ENCODE assay signal across 19 cellular contexts in genomic region chr4:168892456-168892855, GRCh38.
DNase-seq lines count a peak whose midpoint lies in the region; ATAC-seq and TF ChIP-seq lines count a peak whose summit lies in the region.
"Had no signal": no experiment of that assay in that cellular context is flagged by ENCODE, and none has a peak within 500 bp of the region (broad histone marks: within the 10 kb centered on the region; RNA-seq: fewer than 3 reads in every experiment).

No MANE protein-coding gene starts in this region.

- no peak for ATAC-seq in psoas muscle
- ATAC-seq in activated CD4-positive, CD25-positive, alpha-beta regulatory T cell treated with anti-CD3 and anti-CD28 coated beads, Interleukin-2, amount 50 U/mL, for 24 hours: no peak
- ATAC-seq: A549, GM23338 had no signal

- in situ Hi-C loops in mammary epithelial cell (cut with MboI; ENCODE audit: low sequenced_read_pairs in 2 of 2): no loop called here

- no peak for TF ChIP-seq CTCF in mammary epithelial cell (conservative IDR thresholded peaks at IDR 0.05 in 1 of 2, IDR thresholded peaks at IDR 0.05 in 1 of 2; ENCODE audit: extremely low read depth in 1 of 2, insufficient read depth in 1 of 2, low read depth in 1 of 2, low read length in 2 of 2)
- TF ChIP-seq CTCF in breast epithelium (IDR thresholded peaks at IDR 0.05): no peak
- no peak for TF ChIP-seq CTCF in ascending aorta (IDR thresholded peaks at IDR 0.05)
- no peak for TF ChIP-seq CTCF in psoas muscle (IDR thresholded peaks at IDR 0.05)
- TF ChIP-seq CTCF in suprapubic skin (IDR thresholded peaks at IDR 0.05): no peak

- dilution Hi-C loops in mammary epithelial cell (cut with HindIII; ENCODE audit: low sequenced_read_pairs): no loop called here

- CTCF ChIA-PET in mammary epithelial cell (lab: Charles Lee; ENCODE audit: low non-redundant PET): interaction anchor here (0.6 kb wide), 1 partner anchor 41 kb away, joined by 3 read pairs; no protein-coding TSS in a partner anchor

- no peak overlapping the region for H3K27ac ChIP-seq in mammary epithelial cell (ENCODE audit: insufficient read depth, low read depth, low read length)
- H3K27ac ChIP-seq in breast epithelium: no peak overlapping the region
- peak overlapping the region; percentile 22 to 67 for H3K27ac ChIP-seq in ascending aorta
- peak overlapping the region; percentile 31 for H3K27ac ChIP-seq in psoas muscle
- peak overlapping the region; percentile 29 for H3K27ac ChIP-seq in suprapubic skin
- H3K27ac ChIP-seq: 22Rv1, A549, C4-2B, HL-60 had no signal

- no peak overlapping the region for H3K9ac ChIP-seq in mammary epithelial cell (ENCODE audit: insufficient read depth, low read length)

- H3K79me2 ChIP-seq in mammary epithelial cell (ENCODE audit: insufficient read depth, low read length): peaks cover 44% of the 10 kb centered on the region

- H3K4me2 ChIP-seq in mammary epithelial cell (ENCODE audit: insufficient read depth, low read depth, low read length): no peak overlapping the region
- H3K4me2 ChIP-seq: A549, GM23338 had no signal

- peaks cover 69% of the 10 kb centered on the region for H3K36me3 ChIP-seq in mammary epithelial cell (ENCODE audit: insufficient read depth, low read length)
- H3K36me3 ChIP-seq in breast epithelium: no peaks in the 10 kb centered on the region
- H3K36me3 ChIP-seq in ascending aorta: peaks cover 47 to 76% of the 10 kb centered on the region in 2 donors
- peaks cover 8 to 73% of the 10 kb centered on the region in 2 donors for H3K36me3 ChIP-seq in psoas muscle (ENCODE audit: insufficient read depth in 1 of 2, low read depth in 1 of 2)
- H3K36me3 ChIP-seq in suprapubic skin: peaks cover 74% of the 10 kb centered on the region

- H3K4me3 ChIP-seq in mammary epithelial cell (replicated peaks in 1 of 3; ENCODE audit: insufficient read depth in 1 of 3, low read depth in 2 of 3, low read length in 3 of 3) (no peak overlapping the region), breast epithelium (no peak overlapping the region), ascending aorta (no peak overlapping the region), psoas muscle (no peak overlapping the region), suprapubic skin (no peak overlapping the region)
- H3K4me3 ChIP-seq: A549, GM23338 had no signal

- H3K27me3 ChIP-seq in mammary epithelial cell (ENCODE audit: insufficient read depth, low read length) (no peaks in the 10 kb centered on the region), breast epithelium (no peaks in the 10 kb centered on the region), ascending aorta (no peaks in the 10 kb centered on the region), psoas muscle (ENCODE audit: insufficient read depth in 3 of 3, low read length in 2 of 3) (no peaks in the 10 kb centered on the region), suprapubic skin (no peaks in the 10 kb centered on the region)

- H3K4me1 ChIP-seq in mammary epithelial cell (ENCODE audit: insufficient read depth, low read length) (no peaks in the 10 kb centered on the region), breast epithelium (no peaks in the 10 kb centered on the region), ascending aorta (peaks cover 0 to 27% of the 10 kb centered on the region in 2 donors), psoas muscle (peaks cover 33% of the 10 kb centered on the region), suprapubic skin (peaks cover 13% of the 10 kb centered on the region)
- H3K4me1 ChIP-seq: Caco-2 had no signal

- BruUV-seq in mammary epithelial cell (replicated peaks; lab: Mats Ljungman, UMichigan): TSS peak; percentile 5

- no peak overlapping the region for H2AFZ ChIP-seq in mammary epithelial cell (ENCODE audit: low read depth, low read length)
- H2AFZ ChIP-seq: GM23338 had no signal

- no peak for DNase-seq in mammary epithelial cell
- DNase-seq in breast epithelium (ENCODE audit: low spot score in 2 of 2): no peak
- no peak for DNase-seq in ascending aorta (ENCODE audit: low spot score in 2 of 2)
- DNase-seq in psoas muscle: no peak
- no peak for DNase-seq in suprapubic skin (ENCODE audit: low spot score in 2 of 2)
- no peak for DNase-seq in ureter (ENCODE audit: low spot score)
- DNase-seq in stimulated activated CD8-positive, alpha-beta memory T cell treated with anti-CD3 and anti-CD28 coated beads, Interleukin-4, amount 100 ng/mL, for 48 hours: no peak
- DNase-seq: AML-193; Caco-2; CD4-positive, alpha-beta T cell; DMS79; GDM1; HCEC 1CT had no signal

- intact Hi-C loops in mammary epithelial cell (cut with micrococcal nuclease): no loop called here
- intact Hi-C loops in breast epithelium (cut with DNase I; ENCODE audit: low total_unique reads): no loop called here
- intact Hi-C loops in ascending aorta (cut with DNase I): no loop called here
- intact Hi-C loops in psoas muscle (cut with DNase I): no loop called here

- H3K9me3 ChIP-seq in mammary epithelial cell (replicated peaks; ENCODE audit: insufficient read depth, low read length) (no peaks in the 10 kb centered on the region), breast epithelium (no peaks in the 10 kb centered on the region), ascending aorta (no peaks in the 10 kb centered on the region), psoas muscle (no peaks in the 10 kb centered on the region), suprapubic skin (no peaks in the 10 kb centered on the region)
- H3K9me3 ChIP-seq: A549, Caco-2 had no signal

- TF ChIP-seq EP300 in suprapubic skin (IDR thresholded peaks at IDR 0.05): no peak

- TF ChIP-seq POLR2A in breast epithelium (IDR thresholded peaks at IDR 0.05) (no peak), suprapubic skin (IDR thresholded peaks at IDR 0.05) (no peak)

- H4K20me1 ChIP-seq in mammary epithelial cell (ENCODE audit: insufficient read depth, low read length): no peaks in the 10 kb centered on the region

Comparison
In these comparisons a context has a peak if more than half of its experiments do, and no peak if none do; other contexts are left out.
1. H3K27ac ChIP-seq: peak in ascending aorta (2 of 2), psoas muscle (single experiment) and suprapubic skin (single experiment); none in mammary epithelial cell (single experiment) and breast epithelium (0 of 2).